ENCODE assay signal across 8 cellular contexts in the genomic region with DNA sequence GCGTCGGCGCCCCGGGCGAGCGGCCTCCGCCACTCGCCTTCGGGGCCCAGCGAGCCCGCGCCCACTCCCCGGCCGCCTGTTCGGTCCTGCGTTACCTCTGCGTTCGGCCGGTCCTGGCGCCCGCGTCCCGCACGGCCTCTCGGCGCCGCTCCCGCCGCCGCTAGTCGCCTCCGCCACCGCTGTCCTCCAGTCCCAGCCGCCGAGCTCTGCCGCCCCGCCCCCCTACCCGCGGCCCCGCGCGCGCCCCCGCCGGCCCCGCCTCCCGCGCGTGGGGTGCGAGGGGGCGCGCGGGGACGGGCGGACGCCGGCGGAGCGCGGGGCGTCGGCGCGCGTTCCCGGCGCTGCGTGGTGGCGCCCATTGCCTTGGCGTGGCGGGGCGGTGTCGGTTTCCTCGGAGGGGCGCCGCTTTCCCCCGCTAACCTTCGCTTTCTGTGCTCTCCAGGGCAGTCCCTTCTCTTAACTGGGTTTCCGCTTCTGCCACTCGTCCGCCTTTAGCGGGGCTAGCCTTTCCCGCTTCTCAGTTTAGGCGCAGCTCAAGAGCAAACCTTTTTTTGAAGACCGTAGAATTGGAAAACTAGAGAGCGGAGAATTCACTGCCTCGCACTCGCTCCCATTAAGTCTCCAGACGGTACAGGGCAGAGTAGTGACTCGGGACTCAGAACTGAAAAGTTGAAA. TPM values are rescaled to one million over a fixed set of nuclear protein-coding genes. Genes with fewer than 3 reads are reported as not detected.
DNase-seq lines count a peak whose midpoint lies in the region; ATAC-seq, FAIRE-seq and TF ChIP-seq lines count a peak whose summit lies in the region.

A gene with protein sequence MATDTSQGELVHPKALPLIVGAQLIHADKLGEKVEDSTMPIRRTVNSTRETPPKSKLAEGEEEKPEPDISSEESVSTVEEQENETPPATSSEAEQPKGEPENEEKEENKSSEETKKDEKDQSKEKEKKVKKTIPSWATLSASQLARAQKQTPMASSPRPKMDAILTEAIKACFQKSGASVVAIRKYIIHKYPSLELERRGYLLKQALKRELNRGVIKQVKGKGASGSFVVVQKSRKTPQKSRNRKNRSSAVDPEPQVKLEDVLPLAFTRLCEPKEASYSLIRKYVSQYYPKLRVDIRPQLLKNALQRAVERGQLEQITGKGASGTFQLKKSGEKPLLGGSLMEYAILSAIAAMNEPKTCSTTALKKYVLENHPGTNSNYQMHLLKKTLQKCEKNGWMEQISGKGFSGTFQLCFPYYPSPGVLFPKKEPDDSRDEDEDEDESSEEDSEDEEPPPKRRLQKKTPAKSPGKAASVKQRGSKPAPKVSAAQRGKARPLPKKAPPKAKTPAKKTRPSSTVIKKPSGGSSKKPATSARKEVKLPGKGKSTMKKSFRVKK (minus strand): TSS at position 208 of the 675 bp plus-strand sequence. CDS start 6,867 bp downstream, outside the sequence.

- TF ChIP-seq CTCF in lower lobe of right lung (IDR thresholded peaks at IDR 0.05) = no peak

- peak within 1 kb of the TSS; percentile 98 for H3K27ac Mint-ChIP-seq in activated CD4-positive, alpha-beta memory T cell treated with anti-CD3 and anti-CD28 coated beads, Interleukin-2, amount 10 ng/mL, durations not matched to agents 7 days and 5 days

- POLR2A ChIA-PET in activated CD4-positive, alpha-beta memory T cell treated with anti-CD3 and anti-CD28 coated beads, Interleukin-2, amount 10 ng/mL, durations not matched to agents 7 days and 5 days (lab: Charles Lee) = interaction anchor here (0.7 to 4.0 kb wide), 33 partner anchors 10 to 1238 kb away, joined by 3 to 24 read pairs (median 6); a partner anchor contains a TSS

- H3K9ac ChIP-seq in BLaER1 treated with 17β-estradiol and CSF1 and Interleukin-3, amounts not matched to agents 10 nM and 100 nM = peak within 1 kb of the TSS; percentile 95 to 99 (median 97)

- H3K9me3 ChIP-seq in BLaER1 treated with 17β-estradiol and CSF1 and Interleukin-3, amounts not matched to agents 10 nM and 100 nM (replicated peaks in 1 of 11) = no peaks in the 10 kb centered on the region
- H3K9me3 ChIP-seq in lower lobe of right lung = no peaks in the 10 kb centered on the region

- ATAC-seq in HG03439 (IDR thresholded peaks at IDR 0.05; ENCODE audit: unreplicated experiment) = peak; percentile 47
- peak; percentile 89 to 91 for ATAC-seq in lower lobe of right lung

- H3K4me3 ChIP-seq in BLaER1 treated with 17β-estradiol and CSF1 and Interleukin-3, amounts not matched to agents 10 nM and 100 nM = peak within 1 kb of the TSS; percentile 69 to 95 (median 90)
- peak within 1 kb of the TSS; percentile 93 for H3K4me3 ChIP-seq in lower lobe of right lung

- peak within 1 kb of the TSS; percentile 87 to 97 (median 94) for H3K4me2 ChIP-seq in BLaER1 treated with 17β-estradiol and CSF1 and Interleukin-3, amounts not matched to agents 10 nM and 100 nM

- no peaks in the 10 kb centered on the region for H3K9me3 Mint-ChIP-seq in activated CD4-positive, alpha-beta memory T cell treated with anti-CD3 and anti-CD28 coated beads, Interleukin-2, amount 10 ng/mL, durations not matched to agents 7 days and 5 days

- peak within 1 kb of the TSS; percentile 94 to 99 (median 97) for H3K27ac ChIP-seq in BLaER1 treated with 17β-estradiol and CSF1 and Interleukin-3, amounts not matched to agents 10 nM and 100 nM
- peak within 1 kb of the TSS; percentile 95 for H3K27ac ChIP-seq in lower lobe of right lung

- H3K27me3 Mint-ChIP-seq in activated CD4-positive, alpha-beta memory T cell treated with anti-CD3 and anti-CD28 coated beads, Interleukin-2, amount 10 ng/mL, durations not matched to agents 7 days and 5 days = no peaks in the 10 kb centered on the region

- H3K4me1 ChIP-seq in BLaER1 treated with 17β-estradiol and CSF1 and Interleukin-3, amounts not matched to agents 10 nM and 100 nM = peaks cover 26 to 40% (median 33%) of the 10 kb centered on the region in 10 experiments
- peaks cover 39% of the 10 kb centered on the region for H3K4me1 ChIP-seq in lower lobe of right lung

- peak within 1 kb of the TSS; percentile 97 for H3K4me3 Mint-ChIP-seq in activated CD4-positive, alpha-beta memory T cell treated with anti-CD3 and anti-CD28 coated beads, Interleukin-2, amount 10 ng/mL, durations not matched to agents 7 days and 5 days

- H3K36me3 Mint-ChIP-seq in activated CD4-positive, alpha-beta memory T cell treated with anti-CD3 and anti-CD28 coated beads, Interleukin-2, amount 10 ng/mL, durations not matched to agents 7 days and 5 days (ENCODE audit: low read depth) = peaks cover 10% of the 10 kb centered on the region

- peaks cover 29 to 42% (median 41%) of the 10 kb centered on the region in 11 experiments for H4K20me1 ChIP-seq in BLaER1 treated with 17β-estradiol and CSF1 and Interleukin-3, amounts not matched to agents 10 nM and 100 nM

- peaks cover 0 to 14% (median 9%) of the 10 kb centered on the region in 11 experiments; a peak in 14 of 22 replicates for H3K36me3 ChIP-seq in BLaER1 treated with 17β-estradiol and CSF1 and Interleukin-3, amounts not matched to agents 10 nM and 100 nM
- no peaks in the 10 kb centered on the region for H3K36me3 ChIP-seq in lower lobe of right lung

- H3K4me1 Mint-ChIP-seq in activated CD4-positive, alpha-beta memory T cell treated with anti-CD3 and anti-CD28 coated beads, Interleukin-2, amount 10 ng/mL, durations not matched to agents 7 days and 5 days = peaks cover 27% of the 10 kb centered on the region

- peak; percentile 75 for DNase-seq in GM19239 (ENCODE audit: insufficient read length, low spot score)
- DNase-seq in NCI-H774 (lab: John Stamatoyannopoulos, UW) = peak; percentile 20
- peak; percentile 85 for DNase-seq in activated CD4-positive, alpha-beta memory T cell treated with anti-CD3 and anti-CD28 coated beads, Interleukin-2, amount 10 ng/mL, durations not matched to agents 7 days and 5 days
- peak; percentile 80 for DNase-seq in ecto neural progenitor cell (ENCODE audit: low spot score)
- peak; percentile 85 for DNase-seq in lower lobe of right lung
- DNase-seq in stimulated activated CD4-positive, alpha-beta T cell treated with anti-CD3 and anti-CD28 coated beads, TNF-alpha, amount 100 ng/mL, for 1 hour (ENCODE audit: low read depth in 3 of 3, low spot score in 1 of 3) = peak; percentile 59 to 77 (median 76)

- no peaks in the 10 kb centered on the region for H3K27me3 ChIP-seq in BLaER1 treated with 17β-estradiol and CSF1 and Interleukin-3, amounts not matched to agents 10 nM and 100 nM
- H3K27me3 ChIP-seq in lower lobe of right lung (ENCODE audit: low read depth) = no peaks in the 10 kb centered on the region

- peak; percentile 48 for FAIRE-seq in GM19239 (lab: Jason Lieb, UNC)

- intact Hi-C loops in lower lobe of right lung (cut with DNase I) = no loop called here

- CTCF ChIA-PET in activated CD4-positive, alpha-beta memory T cell treated with anti-CD3 and anti-CD28 coated beads, Interleukin-2, amount 10 ng/mL, durations not matched to agents 7 days and 5 days (lab: Charles Lee) = interaction anchor here (0.7 to 3.4 kb wide), 4 partner anchors 90 to 408 kb away, joined by 3 to 18 read pairs (median 4); no protein-coding TSS in a partner anchor

RNA-seq across cellular contexts. Expression of the gene that starts here (rescaled TPM):
- total RNA-seq in activated CD4-positive, alpha-beta memory T cell treated with anti-CD3 and anti-CD28 coated beads, Interleukin-2, amount 10 ng/mL, durations not matched to agents 7 days and 5 days = 100 to 1,000 TPM; 299 to 301 TPM
- 253 TPM for total RNA-seq in lower lobe of right lung

Comparison
In these comparisons a context has a peak if more than half of its experiments do, and no peak if none do; other contexts are left out.
1. Peak in every context shown above with its lines: DNase-seq, ATAC-seq, H3K4me3 ChIP-seq and H3K27ac ChIP-seq.
2. DNase-seq: peak in every context shown above with its lines; median percentile 85 in activated CD4-positive, alpha-beta memory T cell treated with anti-CD3 and anti-CD28 coated beads, Interleukin-2, amount 10 ng/mL, durations not matched to agents 7 days and 5 days; 85 in lower lobe of right lung; 80 in ecto neural progenitor cell; 76 in stimulated activated CD4-positive, alpha-beta T cell treated with anti-CD3 and anti-CD28 coated beads, TNF-alpha, amount 100 ng/mL, for 1 hour; 75 in GM19239; 20 in NCI-H774.